26 cellular contexts compared by ENCODE assay signal in genomic region chr6:37660317-37660716, GRCh38.
"Had no signal": no experiment of that assay in that cellular context is flagged by ENCODE, and none has a peak within 500 bp of the region (broad histone marks: within the 10 kb centered on the region; RNA-seq: fewer than 3 reads in every experiment).

No MANE protein-coding gene starts in this region.

- H3K9me3 ChIP-seq: colonic mucosa, gastrocnemius medialis, lower lobe of right lung, mucosa of descending colon had no signal

- FAIRE-seq: endometrium, islet of Langerhans, keratinocyte had no signal

- H3K4me3 ChIP-seq: colonic mucosa, esophagus squamous epithelium, gastrocnemius medialis, heart right ventricle, left lung, lower lobe of right lung, mucosa of descending colon had no signal

- H3K27me3 ChIP-seq: colonic mucosa, heart right ventricle, left lung had no signal

- ATAC-seq: effector memory CD8-positive, alpha-beta T cell; esophagus mucosa; gastrocnemius medialis; heart right ventricle; left cardiac atrium; left lung; left ventricle myocardium superior; lower lobe of right lung; mucosa of descending colon had no signal

- DNase-seq: colonic mucosa; cortex of kidney; effector CD8-positive, alpha-beta T cell; effector memory CD8-positive, alpha-beta T cell; endodermal cell; erythroblast; esophagus squamous epithelium; foreskin fibroblast; foreskin melanocyte; gastrocnemius medialis; glutamatergic neuron; head of caudate nucleus; heart right ventricle; hippocampal formation; left cardiac atrium; left lung; left ventricle myocardium superior; lower lobe of right lung; mesenchymal stem cell; mucosa of descending colon; naive B cell had no signal

- H3K4me1 ChIP-seq: colonic mucosa, gastrocnemius medialis, left lung, lower lobe of right lung had no signal

- H3K27ac ChIP-seq: colonic mucosa, epithelial cell of prostate, esophagus squamous epithelium, gastrocnemius medialis, heart right ventricle, left lung, lower lobe of right lung had no signal

- H3K36me3 ChIP-seq: colonic mucosa, gastrocnemius medialis, heart right ventricle, left lung, lower lobe of right lung had no signal
